Comparison of ENCODE assay signal across 8 cellular contexts in the genomic region with DNA sequence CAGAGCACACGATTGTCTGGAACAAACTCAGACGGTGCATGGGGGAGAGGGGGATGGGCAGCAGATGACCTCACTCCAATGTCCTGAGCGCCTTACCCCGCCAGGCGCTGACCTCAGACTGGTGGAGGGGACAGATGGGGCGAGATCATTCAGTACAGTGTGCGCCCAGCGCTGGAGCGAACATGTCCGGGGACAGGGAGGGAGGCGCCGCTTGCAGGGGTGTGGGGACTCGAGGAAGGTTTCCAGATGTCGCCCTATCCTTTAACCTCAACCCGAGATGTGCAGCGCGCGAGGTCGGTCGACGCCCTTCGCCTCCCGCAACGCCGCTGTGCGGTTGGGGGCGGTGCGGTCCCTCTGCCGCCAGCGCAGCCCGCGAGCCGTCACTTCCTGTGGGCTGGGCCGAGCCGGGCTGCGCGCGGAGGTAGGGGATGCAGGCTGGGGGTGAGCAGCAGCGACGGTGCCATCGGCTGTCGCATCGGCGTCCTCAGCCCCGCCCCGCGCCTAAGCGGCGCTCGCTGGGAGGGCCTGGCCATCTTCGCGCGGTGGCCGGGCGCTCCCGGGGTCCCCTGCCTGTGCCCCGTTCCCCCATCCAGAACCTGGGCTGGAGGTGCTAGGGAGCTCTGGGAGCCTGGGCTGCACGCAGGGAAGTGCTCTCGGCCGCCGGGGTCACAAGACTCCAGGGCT. TPM values are rescaled to one million over a fixed set of nuclear protein-coding genes. Genes with fewer than 3 reads are reported as not detected.
DNase-seq lines count a peak whose midpoint lies in the region; ATAC-seq and TF ChIP-seq lines count a peak whose summit lies in the region.

No MANE protein-coding gene starts in this region.

- ATAC-seq in HG02759 (IDR thresholded peaks at IDR 0.05; ENCODE audit: unreplicated experiment): peak; percentile 74
- peak; percentile 94 for ATAC-seq in mucosa of descending colon
- no peak for ATAC-seq in GM18870 (IDR thresholded peaks at IDR 0.05; ENCODE audit: unreplicated experiment)

- peak; percentile 83 for DNase-seq in Caki2 (ENCODE audit: low read depth)
- DNase-seq in NK-92 treated with Interleukin-12 subunit alpha and Interleukin-12 subunit beta, amount 100 ng/mL, for 24 hours (lab: John Stamatoyannopoulos, UW): peak; percentile 78
- DNase-seq in activated T-cell treated with anti-CD3 and anti-CD28 coated beads for 24 hours (ENCODE audit: low read depth): peak; percentile 66
- no peak for DNase-seq in epithelial cell of prostate (ENCODE audit: low read depth, low spot score)
- peak; percentile 56 to 84 (median 79) for DNase-seq in mucosa of descending colon
- peak; percentile 58 to 69 for DNase-seq in stimulated activated CD8-positive, alpha-beta memory T cell treated with anti-CD3 and anti-CD28 coated beads, Interleukin-2, amount 100 ng/mL, for 48 hours (ENCODE audit: low read depth in 2 of 2)

- in situ Hi-C loops in Caki2 (cut with HindIII; ENCODE audit: low pct_unique_long_range_greater_than_20kb, low sequenced_read_pairs): no loop called here

- H3K4me3 ChIP-seq in mucosa of descending colon: peak overlapping the region; percentile 19

- H3K9me3 ChIP-seq in mucosa of descending colon: no peaks in the 10 kb centered on the region

- H3K4me1 ChIP-seq in mucosa of descending colon (ENCODE audit: low read depth): peaks cover 11% of the 10 kb centered on the region

- peak overlapping the region; percentile 44 for H3K27ac ChIP-seq in epithelial cell of prostate

- no peak for TF ChIP-seq CTCF in mucosa of descending colon (IDR thresholded peaks at IDR 0.05)

- no peaks in the 10 kb centered on the region for H3K36me3 ChIP-seq in mucosa of descending colon (ENCODE audit: low read depth)

- intact Hi-C loops in mucosa of descending colon (cut with DNase I, micrococcal nuclease): no loop called here

RNA-seq across cellular contexts. Expression of a gene that starts 5.3 kb away (rescaled TPM):
- 32.7 and 33.6 TPM in 2 replicates for total RNA-seq in Caki2 (2014; rRNA removed; shearing (Covaris generic); ENCODE audit: low replicate concordance)
- 10 to 100 TPM in 1 of 3 donors, 1 to 10 TPM in 2; 2.2 to 14.0 (median 3.1) TPM for total RNA-seq in mucosa of descending colon

RNA-seq across cellular contexts. Expression of a gene that starts 9.6 kb away (rescaled TPM):
- total RNA-seq in Caki2 (2014; rRNA removed; shearing (Covaris generic); ENCODE audit: low replicate concordance): 0.10 TPM in 1 of 2 replicates, not detected in the other
- total RNA-seq in mucosa of descending colon: 10 to 100 TPM; 29.9 to 56.9 (median 47.4) TPM

RNA-seq across cellular contexts. Expression of a gene that starts 30.3 kb away (rescaled TPM):
- 58.8 and 82.1 TPM in 2 replicates for total RNA-seq in Caki2 (2014; rRNA removed; shearing (Covaris generic); ENCODE audit: low replicate concordance)
- total RNA-seq in mucosa of descending colon: 10 to 100 TPM; 24.7 to 32.9 (median 25.4) TPM

RNA-seq across cellular contexts. Expression of a gene that starts 46.4 kb away (rescaled TPM):
- not detected in 2 replicates for total RNA-seq in Caki2 (2014; rRNA removed; shearing (Covaris generic); ENCODE audit: low replicate concordance)
- 1 to 10 TPM in 2 of 3 donors, under 1 TPM in 1; 0.38 to 2.8 (median 1.5) TPM for total RNA-seq in mucosa of descending colon

RNA-seq across cellular contexts. Expression of a gene that starts 58.0 kb away (rescaled TPM):
- total RNA-seq in Caki2 (2014; rRNA removed; shearing (Covaris generic); ENCODE audit: low replicate concordance): not detected in 2 replicates
- total RNA-seq in mucosa of descending colon: 100 to 1,000 TPM in 1 of 3 donors, 10 to 100 TPM in 2; 15.3 to 135 (median 54.0) TPM

Comparison
In these comparisons a context has a peak if more than half of its experiments do, and no peak if none do; other contexts are left out.
1. RNA of a gene that starts 9.6 kb away (total RNA-seq): 29.9 to 56.9 TPM in mucosa of descending colon; 0.10 TPM in Caki2; every median in the first group is over 10 times any median in the second.